26 cellular contexts compared by ENCODE assay signal in the genomic region with DNA sequence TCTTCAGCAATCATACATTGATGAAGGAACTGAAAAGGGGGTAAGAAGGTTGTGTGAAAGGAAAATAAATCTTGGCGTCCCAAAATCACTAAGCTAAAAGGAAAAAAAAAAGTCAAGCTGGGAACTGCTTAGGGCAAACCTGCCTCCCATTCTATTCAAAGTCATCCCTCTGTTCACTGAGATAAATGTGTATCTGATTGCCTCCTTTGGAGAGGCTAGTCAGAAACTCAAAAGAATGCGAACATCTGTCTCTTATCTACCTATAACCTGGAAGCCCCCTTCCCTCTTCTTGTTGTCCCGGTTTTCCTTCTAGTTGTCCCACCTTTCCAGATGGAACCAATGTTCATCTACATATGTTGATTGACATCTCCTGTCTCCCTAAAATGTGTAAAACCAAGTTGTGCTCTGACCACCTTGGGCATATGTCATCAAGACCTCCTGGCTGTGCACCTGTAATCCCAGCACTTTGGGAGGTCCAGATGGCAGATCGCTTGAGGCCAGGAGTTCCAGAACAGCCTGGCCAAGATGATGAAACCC. TPM values are rescaled to one million over a fixed set of nuclear protein-coding genes. Genes with fewer than 3 reads are reported as not detected.
DNase-seq lines count a peak whose midpoint lies in the region; ATAC-seq and TF ChIP-seq lines count a peak whose summit lies in the region.
"Had no signal": no experiment of that assay in that cellular context is flagged by ENCODE, and none has a peak within 500 bp of the region (broad histone marks: within the 10 kb centered on the region; RNA-seq: fewer than 3 reads in every experiment).

No MANE protein-coding gene starts in this region.

- H3K9me3 ChIP-seq in T-helper 17 cell (ENCODE audit: control insufficient read depth, low read length, poor library complexity, severe bottlenecking) = no peaks in the 10 kb centered on the region
- H3K9me3 ChIP-seq in endodermal cell (ENCODE audit: control insufficient read depth, low read length) = no peaks in the 10 kb centered on the region
- H3K9me3 ChIP-seq in body of pancreas = no peaks in the 10 kb centered on the region
- H3K9me3 ChIP-seq: BE2C, SJSA1 had no signal

- H3K27ac ChIP-seq in endodermal cell (ENCODE audit: low read depth, low read length) = no peak overlapping the region
- H3K27ac ChIP-seq in body of pancreas = no peak overlapping the region
- H3K27ac ChIP-seq: HL-60, SJSA1 had no signal

- H3K36me3 Mint-ChIP-seq in T-helper 17 cell (ENCODE audit: low read depth) (peaks cover 3% of the 10 kb centered on the region), endodermal cell (ENCODE audit: low read depth) (peaks cover 6% of the 10 kb centered on the region)
- no peaks in the 10 kb centered on the region for H3K36me3 Mint-ChIP-seq in activated T-helper 2 cell treated with anti-CD3 and anti-CD28 coated beads, Interferon-gamma antibody, Interleukin-2, Interleukin-4, amounts not matched to agents 10 μg/mL and 5 μg/mL and 100 μg/mL, durations not matched to agents 14 hours and 24 hours and 36 hours (ENCODE audit: low read depth)
- H3K36me3 Mint-ChIP-seq: CD14-positive monocyte had no signal

- no peaks in the 10 kb centered on the region for H3K4me1 ChIP-seq in endodermal cell (ENCODE audit: control insufficient read depth, insufficient read depth, low read length)
- H3K4me1 ChIP-seq in body of pancreas = no peaks in the 10 kb centered on the region
- H3K4me1 ChIP-seq: BE2C, SJSA1 had no signal

- H3K4me3 Mint-ChIP-seq in T-helper 17 cell (no peak overlapping the region), endodermal cell (no peak overlapping the region)
- no peak overlapping the region for H3K4me3 Mint-ChIP-seq in activated T-helper 2 cell treated with anti-CD3 and anti-CD28 coated beads, Interferon-gamma antibody, Interleukin-2, Interleukin-4, amounts not matched to agents 10 μg/mL and 5 μg/mL and 100 μg/mL, durations not matched to agents 14 hours and 24 hours and 36 hours (ENCODE audit: low read depth)
- H3K4me3 Mint-ChIP-seq: CD14-positive monocyte, HFFc6 had no signal

- WGBS in endodermal cell (ENCODE audit: insufficient coverage in 1 of 2, insufficient read length in 1 of 2), 2 experiments = 81 to 90% methylated on average over 1 to 4 of the region's 4 CpGs
- WGBS in body of pancreas, 2 donors = 88 to 89% methylated on average over 4 of the region's 4 CpGs

- no peaks in the 10 kb centered on the region for H3K36me3 ChIP-seq in endodermal cell (ENCODE audit: control insufficient read depth, insufficient read depth, low read length)
- H3K36me3 ChIP-seq in body of pancreas (replicated peaks in 1 of 2; ENCODE audit: insufficient read depth in 1 of 2, low read depth in 2 of 2) = no peaks in the 10 kb centered on the region
- H3K36me3 ChIP-seq: BE2C, SJSA1 had no signal

- intact Hi-C loops in body of pancreas (cut with DNase I) = no loop called here
- intact Hi-C loops in activated T-helper 2 cell treated with anti-CD3 and anti-CD28 coated beads, Interferon-gamma antibody, Interleukin-2, Interleukin-4, amounts not matched to agents 10 μg/mL and 5 μg/mL and 100 μg/mL, durations not matched to agents 14 hours and 24 hours and 36 hours (cut with micrococcal nuclease) = no loop called here

- TF ChIP-seq CTCF in endodermal cell (conservative IDR thresholded peaks at IDR 0.05) = no peak
- TF ChIP-seq CTCF in body of pancreas (IDR thresholded peaks at IDR 0.05) = no peak

- no peak for TF ChIP-seq POLR2A in body of pancreas (IDR thresholded peaks at IDR 0.05)

- no peak for ATAC-seq in activated CD4-positive, CD25-positive, alpha-beta regulatory T cell treated with anti-CD3 and anti-CD28 coated beads, Interleukin-2, amount 50 U/mL, for 24 hours
- ATAC-seq in T-helper 17 cell = no peak
- ATAC-seq in body of pancreas = no peak

- peak; percentile 2 for DNase-seq in activated CD4-positive, CD25-positive, alpha-beta regulatory T cell treated with anti-CD3 and anti-CD28 coated beads, Interleukin-2, amount 50 U/mL, for 72 hours
- no peak for DNase-seq in T-helper 17 cell
- no peak for DNase-seq in endodermal cell
- DNase-seq in body of pancreas = no peak
- DNase-seq in retina = no peak
- no peak for DNase-seq in activated T-helper 2 cell treated with anti-CD3 and anti-CD28 coated beads, Interferon-gamma antibody, Interleukin-2, Interleukin-4, amounts not matched to agents 10 μg/mL and 5 μg/mL and 100 μg/mL, durations not matched to agents 14 hours and 24 hours and 36 hours (ENCODE audit: low spot score)
- DNase-seq: 8988T, ACHN, BE2C, DMS153, DND-41, H7, HFFc6, Kasumi-1, NCI-H1105 treated with DMSO at 0.1 percent for 48 hours, NCI-H146, NCI-H1930, NCI-H2107, NCI-H446 treated with DMSO at 0.1 percent for 48 hours, NCI-H526 treated with DMSO at 0.1 percent for 48 hours, Right ventricle myocardium superior, RPMI8226 had no signal

- H3K4me3 ChIP-seq in endodermal cell (ENCODE audit: low read length) (no peak overlapping the region), body of pancreas (no peak overlapping the region)
- H3K4me3 ChIP-seq: SJSA1 had no signal

- no peak overlapping the region for H3K9ac ChIP-seq in endodermal cell (ENCODE audit: extremely low read depth, low read length, poor library complexity, severe bottlenecking)

- H3K27me3 ChIP-seq in endodermal cell (ENCODE audit: control insufficient read depth, insufficient read depth, low read length, poor library complexity, severe bottlenecking) (no peaks in the 10 kb centered on the region), body of pancreas (no peaks in the 10 kb centered on the region)
- H3K27me3 ChIP-seq: BE2C, SJSA1 had no signal

- no peaks in the 10 kb centered on the region for H3K27me3 Mint-ChIP-seq in T-helper 17 cell
- no peaks in the 10 kb centered on the region for H3K27me3 Mint-ChIP-seq in endodermal cell (ENCODE audit: insufficient read depth)
- no peaks in the 10 kb centered on the region for H3K27me3 Mint-ChIP-seq in activated T-helper 2 cell treated with anti-CD3 and anti-CD28 coated beads, Interferon-gamma antibody, Interleukin-2, Interleukin-4, amounts not matched to agents 10 μg/mL and 5 μg/mL and 100 μg/mL, durations not matched to agents 14 hours and 24 hours and 36 hours (ENCODE audit: low read depth)

- peaks cover 2% of the 10 kb centered on the region for H3K4me1 Mint-ChIP-seq in T-helper 17 cell
- H3K4me1 Mint-ChIP-seq in endodermal cell = peaks cover 42% of the 10 kb centered on the region
- H3K4me1 Mint-ChIP-seq in activated T-helper 2 cell treated with anti-CD3 and anti-CD28 coated beads, Interferon-gamma antibody, Interleukin-2, Interleukin-4, amounts not matched to agents 10 μg/mL and 5 μg/mL and 100 μg/mL, durations not matched to agents 14 hours and 24 hours and 36 hours (ENCODE audit: low read depth) = no peaks in the 10 kb centered on the region
- H3K4me1 Mint-ChIP-seq: CD14-positive monocyte had no signal

- H3K9me3 Mint-ChIP-seq in endodermal cell = peaks cover 4% of the 10 kb centered on the region
- no peaks in the 10 kb centered on the region for H3K9me3 Mint-ChIP-seq in activated T-helper 2 cell treated with anti-CD3 and anti-CD28 coated beads, Interferon-gamma antibody, Interleukin-2, Interleukin-4, amounts not matched to agents 10 μg/mL and 5 μg/mL and 100 μg/mL, durations not matched to agents 14 hours and 24 hours and 36 hours
- H3K9me3 Mint-ChIP-seq: CD14-positive monocyte, HFFc6 had no signal

- H3K27ac Mint-ChIP-seq in T-helper 17 cell = peak overlapping the region; percentile 10
- peak overlapping the region; percentile 3 for H3K27ac Mint-ChIP-seq in endodermal cell
- no peak overlapping the region for H3K27ac Mint-ChIP-seq in activated T-helper 2 cell treated with anti-CD3 and anti-CD28 coated beads, Interferon-gamma antibody, Interleukin-2, Interleukin-4, amounts not matched to agents 10 μg/mL and 5 μg/mL and 100 μg/mL, durations not matched to agents 14 hours and 24 hours and 36 hours
- H3K27ac Mint-ChIP-seq: HFFc6 had no signal

RNA-seq across cellular contexts. Expression of a gene that starts 53.1 kb away (rescaled TPM):
- total RNA-seq in T-helper 17 cell = 100 to 1,000 TPM; 128 to 164 TPM
- 100 to 1,000 TPM; 152 to 201 TPM for total RNA-seq in endodermal cell
- polyA plus RNA-seq in endodermal cell (2013, experiment 1 of 2) = 42.0 TPM
- polyA plus RNA-seq in endodermal cell (2013, experiment 2 of 2) = 45.3 TPM
- total RNA-seq in body of pancreas = 10 to 100 TPM; 29.1 to 48.1 TPM
- total RNA-seq in activated T-helper 2 cell treated with anti-CD3 and anti-CD28 coated beads, Interferon-gamma antibody, Interleukin-2, Interleukin-4, amounts not matched to agents 10 μg/mL and 5 μg/mL and 100 μg/mL, durations not matched to agents 14 hours and 24 hours and 36 hours = 41.9 and 43.2 TPM in 2 replicates
